In genomic region chr3:156010829-156011228, GRCh38 we compare ENCODE assay signal across 10 cellular contexts.
DNase-seq lines count a peak whose midpoint lies in the region; ATAC-seq and TF ChIP-seq lines count a peak whose summit lies in the region.
"Had no signal": no experiment of that assay in that cellular context is flagged by ENCODE, and none has a peak within 500 bp of the region (broad histone marks: within the 10 kb centered on the region; RNA-seq: fewer than 3 reads in every experiment).

No MANE protein-coding gene starts in this region.

- ATAC-seq in HG03571 (IDR thresholded peaks at IDR 0.05; ENCODE audit: unreplicated experiment) (no peak), HG02588 (IDR thresholded peaks at IDR 0.05; ENCODE audit: unreplicated experiment) (no peak)

- H3K27me3 ChIP-seq in H7 (ENCODE audit: control insufficient read depth, insufficient read depth, low read length): no peaks in the 10 kb centered on the region
- H3K27me3 ChIP-seq: ovary had no signal

- H3K4me3 ChIP-seq in AG10803 (ENCODE audit: low read length) (no peak overlapping the region), H7 (ENCODE audit: insufficient read depth, low read depth, low read length) (no peak overlapping the region)
- H3K4me3 ChIP-seq: ovary had no signal

- DNase-seq in AG10803 (ENCODE audit: low read depth) (peak; percentile 1), H7 (peak; percentile 22), SHP77 treated with DMSO at 0.1 percent for 48 hours (lab: John Stamatoyannopoulos, UW) (peak; percentile 9), iPS-NIHi7 (ENCODE audit: extremely low spot score) (peak; percentile 47), EL (no peak)
- DNase-seq in stimulated activated CD4-positive, alpha-beta T cell treated with anti-CD3 and anti-CD28 coated beads, Interleukin-12 subunit alpha, Interleukin-12 subunit beta, amount 100 ng/mL, for 4 hours: no peak
- DNase-seq: activated CD4-positive, alpha-beta T cell treated with anti-CD3 and anti-CD28 coated beads, Interleukin-2, amount 50 U/mL, for 48 hours; ovary had no signal

- peak; percentile 39 for TF ChIP-seq CTCF in AG10803 (conservative IDR thresholded peaks at IDR 0.05; ENCODE audit: low read length)

- H3K36me3 ChIP-seq in H7 (replicated peaks; ENCODE audit: control insufficient read depth, insufficient read depth, low read length): no peaks in the 10 kb centered on the region
- H3K36me3 ChIP-seq: ovary had no signal

Comparison
In these comparisons a context has a peak if more than half of its experiments do, and no peak if none do; other contexts are left out.
1. DNase-seq: peak in AG10803 (single experiment), H7 (single experiment), SHP77 treated with DMSO at 0.1 percent for 48 hours (single experiment) and iPS-NIHi7 (single experiment); none in EL (single experiment) and stimulated activated CD4-positive, alpha-beta T cell treated with anti-CD3 and anti-CD28 coated beads, Interleukin-12 subunit alpha, Interleukin-12 subunit beta, amount 100 ng/mL, for 4 hours (single experiment).